Comparison of ENCODE assay signal across 1 cellular context in genomic region chr16:28492511-28492910, GRCh38.
TF ChIP-seq lines count a peak whose summit lies in the region.

No MANE protein-coding gene starts in this region.

TF ChIP-seq in HepG2, 621 proteins besides CTCF, POLR2A, EP300 and RAD21:
- 0 out of 2 replicates have a peak, but pooled peaks have one; percentile 2 for TF ChIP-seq HOXA5 (CRISPR knock-in tag; IDR thresholded peaks at IDR 0.05)
- TF ChIP-seq ZKSCAN8 (CRISPR knock-in tag; IDR thresholded peaks at IDR 0.05; ENCODE audit: borderline replicate concordance) = 0 out of 2 replicates have a peak, but pooled peaks have one; percentile 3
- TF ChIP-seq GZF1 (CRISPR knock-in tag; IDR thresholded peaks at IDR 0.05) = 0 out of 2 replicates have a peak, but pooled peaks have one; percentile 13
- no peak for TF ChIP-seq TFAP4 (IDR thresholded peaks at IDR 0.05; ENCODE audit: borderline replicate concordance, low read depth)
